ENCODE assay signal across 15 cellular contexts in the genomic region with DNA sequence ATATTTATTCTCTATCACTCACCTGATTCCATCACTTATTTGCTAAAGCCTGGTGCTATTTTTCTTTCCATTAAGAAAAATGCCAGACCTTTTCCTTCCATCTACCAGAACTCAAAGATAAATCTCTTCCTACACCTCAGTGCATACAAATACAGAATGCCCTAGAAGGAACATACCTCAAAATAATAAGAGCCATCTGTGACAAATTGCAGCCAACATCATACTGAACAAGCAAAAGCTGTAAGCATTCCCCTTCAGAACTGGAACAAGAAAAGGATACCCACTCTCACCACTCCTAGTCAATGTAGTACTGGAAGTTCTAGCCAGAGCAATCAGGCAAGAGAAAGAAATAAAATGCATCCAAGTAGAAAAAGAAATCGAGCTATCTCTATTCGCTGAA.
A peak's percentile ranks its signal among the peaks of the same experiment; 100 is the strongest.
DNase-seq lines count a peak whose midpoint lies in the region; ATAC-seq lines count a peak whose summit lies in the region.
"Had no signal": no experiment of that assay in that cellular context is flagged by ENCODE, and none has a peak within 500 bp of the region (broad histone marks: within the 10 kb centered on the region; RNA-seq: fewer than 3 reads in every experiment).

No MANE protein-coding gene starts in this region.

- no peak for ATAC-seq in GM19455 (IDR thresholded peaks at IDR 0.05; ENCODE audit: unreplicated experiment)
- ATAC-seq: GM23338, HCT116 had no signal

- in situ Hi-C loops in G401 (cut with HindIII; ENCODE audit: low sequenced_read_pairs): no loop called here

- DNase-seq in G401 (ENCODE audit: low spot score) (peak; percentile 17), cerebellar cortex (ENCODE audit: low spot score) (peak; percentile 18), middle frontal gyrus (ENCODE audit: extremely low spot score, low spot score) (peak; percentile 49), AG20443 (ENCODE audit: low spot score) (no peak)
- DNase-seq in activated CD4-positive, CD25-positive, alpha-beta regulatory T cell treated with anti-CD3 and anti-CD28 coated beads, Interleukin-2, amount 50 U/mL, for 72 hours: no peak
- DNase-seq: C1 segment of cervical spinal cord; Calu3; CD4-positive, alpha-beta memory T cell; COR-L47; DMS53; DMS79 treated with DMSO at 0.1 percent for 48 hours; H9 had no signal

Comparison
In these comparisons a context has a peak if more than half of its experiments do, and no peak if none do; other contexts are left out.
1. DNase-seq: peak in G401 (single experiment), cerebellar cortex (single experiment) and middle frontal gyrus (single experiment); none in AG20443 (single experiment) and activated CD4-positive, CD25-positive, alpha-beta regulatory T cell treated with anti-CD3 and anti-CD28 coated beads, Interleukin-2, amount 50 U/mL, for 72 hours (single experiment).